20 cellular contexts compared by ENCODE assay signal in the genomic region with DNA sequence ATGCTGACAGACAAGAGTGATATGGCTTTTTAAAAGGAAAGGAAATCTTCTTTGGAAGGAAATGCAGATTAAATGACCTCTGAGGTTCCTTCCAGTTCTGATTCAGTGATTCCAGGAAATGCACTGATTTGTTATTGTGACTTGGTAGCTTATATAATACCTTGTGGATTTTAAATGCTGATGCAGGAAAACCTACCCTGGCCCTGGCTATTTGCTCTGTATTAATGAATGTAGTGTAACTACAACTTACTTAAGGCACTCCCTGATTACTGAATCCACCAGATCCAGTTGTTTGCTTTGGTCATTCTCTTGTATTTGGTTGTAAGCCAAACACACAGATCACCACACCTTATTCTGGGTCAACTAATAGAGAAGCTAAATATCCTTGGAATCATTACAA.
DNase-seq lines count a peak whose midpoint lies in the region; ATAC-seq, FAIRE-seq and TF ChIP-seq lines count a peak whose summit lies in the region.
"Had no signal": no experiment of that assay in that cellular context is flagged by ENCODE, and none has a peak within 500 bp of the region (broad histone marks: within the 10 kb centered on the region; RNA-seq: fewer than 3 reads in every experiment).

No MANE protein-coding gene starts in this region.

- TF ChIP-seq EP300 in A549 (IDR thresholded peaks at IDR 0.05) (no peak), K562 (IDR thresholded peaks at IDR 0.05; ENCODE audit: low read length) (no peak), tibial nerve (IDR thresholded peaks at IDR 0.05) (no peak)

- TF ChIP-seq RAD21 in A549 (conservative IDR thresholded peaks at IDR 0.05 in 1 of 2, IDR thresholded peaks at IDR 0.05 in 1 of 2) (no peak), K562 (CRISPR knock-in tag; conservative IDR thresholded peaks at IDR 0.05 in 1 of 2, IDR thresholded peaks at IDR 0.05 in 1 of 2) (no peak)

- CTCF ChIA-PET in A549 (lab: Yijun Ruan, JAX) (interaction anchor here (1.3 kb wide), 1 partner anchor 312 kb away, joined by 3 read pairs; no protein-coding TSS in a partner anchor), K562 (lab: Yijun Ruan, JAX; ENCODE audit: low intra/inter-chr PET ratio) (no interaction called here)
- CTCF ChIA-PET in CD4-positive, alpha-beta memory T cell (lab: Charles Lee; ENCODE audit: partially characterized antibody), result no interaction called here

- H3K36me3 Mint-ChIP-seq in CD4-positive, alpha-beta memory T cell, result no peaks in the 10 kb centered on the region
- H3K36me3 Mint-ChIP-seq: CD8-positive, alpha-beta memory T cell had no signal

- no peak for FAIRE-seq in A549 (lab: Jason Lieb, UNC)
- FAIRE-seq in K562 (lab: Jason Lieb, UNC), result no peak
- FAIRE-seq: GM12878, GM19239, H1 had no signal

- peaks cover 0 to 8% (median 2%) of the 10 kb centered on the region in 8 donors for H3K9me3 Mint-ChIP-seq in CD4-positive, alpha-beta memory T cell

- H3K4me1 ChIP-seq in A549 (no peaks in the 10 kb centered on the region), K562 (replicated peaks in 1 of 2; ENCODE audit: control insufficient read depth in 2 of 2, insufficient read depth in 2 of 2, low read length in 2 of 2) (no peaks in the 10 kb centered on the region), hepatocyte (ENCODE audit: insufficient read depth) (peaks cover 5% of the 10 kb centered on the region), smooth muscle cell (ENCODE audit: low read depth) (no peaks in the 10 kb centered on the region), tibial nerve (peaks cover 0 to 15% (median 0%) of the 10 kb centered on the region in 4 donors)
- H3K4me1 ChIP-seq in CD4-positive, alpha-beta memory T cell (ENCODE audit: insufficient read depth, low read length), result no peaks in the 10 kb centered on the region
- H3K4me1 ChIP-seq: BLaER1 treated with 17β-estradiol and CSF1 and Interleukin-3, amounts not matched to agents 10 nM and 100 nM had no signal

- H3K4me2 ChIP-seq in A549, result no peak overlapping the region
- H3K4me2 ChIP-seq in K562 (ENCODE audit: insufficient read depth, low read length), result no peak overlapping the region
- H3K4me2 ChIP-seq in hepatocyte, result peak overlapping the region; percentile 30
- peak overlapping the region; percentile 63 for H3K4me2 ChIP-seq in smooth muscle cell
- H3K4me2 ChIP-seq: BLaER1 treated with 17β-estradiol and CSF1 and Interleukin-3, amounts not matched to agents 10 nM and 100 nM had no signal

- no peak overlapping the region for H2AFZ ChIP-seq in K562 (ENCODE audit: low read depth, low read length)
- H2AFZ ChIP-seq in hepatocyte, result no peak overlapping the region
- H2AFZ ChIP-seq in smooth muscle cell (ENCODE audit: low read depth), result no peak overlapping the region

- H3K9ac ChIP-seq in K562 (ENCODE audit: insufficient read depth in 1 of 2, low read depth in 2 of 2, low read length in 2 of 2) (no peak overlapping the region), smooth muscle cell (ENCODE audit: low read depth) (no peak overlapping the region)
- H3K9ac ChIP-seq: BLaER1 treated with 17β-estradiol and CSF1 and Interleukin-3, amounts not matched to agents 10 nM and 100 nM had no signal

- no peak overlapping the region for H3K27ac ChIP-seq in A549
- H3K27ac ChIP-seq in K562 (ENCODE audit: extremely low read depth, low read depth, low read length), result no peak overlapping the region
- H3K27ac ChIP-seq in hepatocyte, result peak overlapping the region; percentile 77
- H3K27ac ChIP-seq in smooth muscle cell (ENCODE audit: low read depth), result no peak overlapping the region
- H3K27ac ChIP-seq in CD4-positive, alpha-beta memory T cell (ENCODE audit: low read depth, low read length), result no peak overlapping the region
- H3K27ac ChIP-seq in tibial nerve, result no peak overlapping the region
- H3K27ac ChIP-seq: BLaER1 treated with 17β-estradiol and CSF1 and Interleukin-3, amounts not matched to agents 10 nM and 100 nM had no signal

- H3K27ac Mint-ChIP-seq in CD4-positive, alpha-beta memory T cell, result no peak overlapping the region
- H3K27ac Mint-ChIP-seq: B cell; CD8-positive, alpha-beta memory T cell; H9 had no signal

- no peak for DNase-seq in A549 (ENCODE audit: low read depth in 1 of 2, low spot score in 1 of 2)
- no peak for DNase-seq in K562 (ENCODE audit: extremely low read depth in 1 of 4, low spot score in 3 of 4)
- DNase-seq in hepatocyte (ENCODE audit: low spot score), result no peak
- DNase-seq in smooth muscle cell (lab: John Stamatoyannopoulos, UW; ENCODE audit: unreplicated experiment), result no peak
- DNase-seq in CD4-positive, alpha-beta memory T cell, result no peak
- no peak for DNase-seq in NCI-H82 treated with DMSO at 0.1 percent for 48 hours (lab: John Stamatoyannopoulos, UW; ENCODE audit: unreplicated experiment)
- no peak for DNase-seq in tibial nerve (ENCODE audit: low spot score in 2 of 2)
- DNase-seq: 8988T; CD8-positive, alpha-beta memory T cell; COR-L47; DMS 273 treated with DMSO at 0.1 percent for 48 hours; DMS53; DND-41; EL; H9 had no signal

- H3K27me3 Mint-ChIP-seq in CD4-positive, alpha-beta memory T cell, result peaks cover 2% of the 10 kb centered on the region in 2 donors

- H3K36me3 ChIP-seq in K562 (ENCODE audit: control insufficient read depth, insufficient read depth, low read length), result no peaks in the 10 kb centered on the region
- no peaks in the 10 kb centered on the region for H3K36me3 ChIP-seq in hepatocyte (replicated peaks; ENCODE audit: insufficient read depth, low read depth)
- H3K36me3 ChIP-seq in smooth muscle cell (ENCODE audit: low read depth), result no peaks in the 10 kb centered on the region
- no peaks in the 10 kb centered on the region for H3K36me3 ChIP-seq in CD4-positive, alpha-beta memory T cell (ENCODE audit: insufficient read depth, low read length)
- H3K36me3 ChIP-seq in tibial nerve, result no peaks in the 10 kb centered on the region
- H3K36me3 ChIP-seq: BLaER1 treated with 17β-estradiol and CSF1 and Interleukin-3, amounts not matched to agents 10 nM and 100 nM had no signal

- no TSS peak for BruUV-seq in K562 (replicated peaks; lab: Mats Ljungman, UMichigan)

- ATAC-seq in A549 (no peak), K562 (no peak)
- ATAC-seq: GM12878 had no signal

- no peaks in the 10 kb centered on the region for H3K27me3 ChIP-seq in K562 (ENCODE audit: control insufficient read depth in 2 of 2, insufficient read depth in 2 of 2, low read length in 2 of 2)
- H3K27me3 ChIP-seq in hepatocyte, result no peaks in the 10 kb centered on the region
- H3K27me3 ChIP-seq in smooth muscle cell (ENCODE audit: low read depth), result no peaks in the 10 kb centered on the region
- no peaks in the 10 kb centered on the region for H3K27me3 ChIP-seq in CD4-positive, alpha-beta memory T cell (ENCODE audit: insufficient read depth, low read length)
- H3K27me3 ChIP-seq in tibial nerve, result no peaks in the 10 kb centered on the region
- H3K27me3 ChIP-seq: BLaER1 treated with 17β-estradiol and CSF1 and Interleukin-3, amounts not matched to agents 10 nM and 100 nM had no signal

- POLR2A ChIA-PET in A549 (lab: Yijun Ruan, JAX), result no interaction called here
- POLR2A ChIA-PET in K562 (lab: Yijun Ruan, JAX), result interaction anchor here (0.7 kb wide), 1 partner anchor 1910 kb away, joined by 3 read pairs; no protein-coding TSS in a partner anchor
- POLR2A ChIA-PET in CD4-positive, alpha-beta memory T cell (lab: Charles Lee; ENCODE audit: partially characterized antibody), result no interaction called here

- TF ChIP-seq POLR2A in A549 (IDR thresholded peaks at IDR 0.05; ENCODE audit: low read length) (no peak), K562 (conservative IDR thresholded peaks at IDR 0.05) (no peak), tibial nerve (IDR thresholded peaks at IDR 0.05) (no peak)

- no peak for TF ChIP-seq CTCF in A549 (IDR thresholded peaks at IDR 0.05)
- no peak for TF ChIP-seq CTCF in K562 (IDR thresholded peaks at IDR 0.05 in 2 of 3, conservative IDR thresholded peaks at IDR 0.05 in 1 of 3; ENCODE audit: insufficient read depth in 2 of 3, low read depth in 1 of 3, low read length in 3 of 3)
- no peak for TF ChIP-seq CTCF in hepatocyte (IDR thresholded peaks at IDR 0.05; ENCODE audit: poor library complexity)
- TF ChIP-seq CTCF in smooth muscle cell (IDR thresholded peaks at IDR 0.05; ENCODE audit: borderline replicate concordance, insufficient read depth, poor library complexity, severe bottlenecking), result no peak
- no peak for TF ChIP-seq CTCF in tibial nerve (IDR thresholded peaks at IDR 0.05)

- H3K79me2 ChIP-seq in K562 (ENCODE audit: control insufficient read depth, insufficient read depth, low read length) (no peaks in the 10 kb centered on the region), hepatocyte (no peaks in the 10 kb centered on the region), smooth muscle cell (ENCODE audit: low read depth) (no peaks in the 10 kb centered on the region)

- H3K9me1 ChIP-seq in K562 (ENCODE audit: control insufficient read depth, insufficient read depth, low read length), result no peaks in the 10 kb centered on the region

- H3K4me3 ChIP-seq in A549, result no peak overlapping the region
- no peak overlapping the region for H3K4me3 ChIP-seq in K562
- no peak overlapping the region for H3K4me3 ChIP-seq in hepatocyte
- H3K4me3 ChIP-seq in smooth muscle cell, result no peak overlapping the region
- no peak overlapping the region for H3K4me3 ChIP-seq in CD4-positive, alpha-beta memory T cell (ENCODE audit: low read length in 2 of 2)
- no peak overlapping the region for H3K4me3 ChIP-seq in tibial nerve
- H3K4me3 ChIP-seq: BLaER1 treated with 17β-estradiol and CSF1 and Interleukin-3, amounts not matched to agents 10 nM and 100 nM; GM12878 had no signal

- H3K4me1 Mint-ChIP-seq in CD4-positive, alpha-beta memory T cell, result no peaks in the 10 kb centered on the region
- H3K4me1 Mint-ChIP-seq: B cell; CD8-positive, alpha-beta memory T cell; H9 had no signal

- intact Hi-C loops in K562 (cut with micrococcal nuclease), result no loop called here
- intact Hi-C loops in CD4-positive, alpha-beta memory T cell (cut with micrococcal nuclease), result no loop called here

- H3K9me2 ChIP-seq in hepatocyte (replicated peaks; ENCODE audit: insufficient read depth), result no peaks in the 10 kb centered on the region

- H3K9me3 ChIP-seq in A549 (peaks cover 4% of the 10 kb centered on the region; the same call in 1 of the 3 replicates), K562 (replicated peaks; ENCODE audit: control insufficient read depth, insufficient read depth, low read depth, low read length) (no peaks in the 10 kb centered on the region), hepatocyte (ENCODE audit: low read depth) (no peaks in the 10 kb centered on the region), smooth muscle cell (replicated peaks; ENCODE audit: low read depth) (no peaks in the 10 kb centered on the region), tibial nerve (no peaks in the 10 kb centered on the region)
- no peaks in the 10 kb centered on the region for H3K9me3 ChIP-seq in CD4-positive, alpha-beta memory T cell (ENCODE audit: control insufficient read depth in 1 of 2, low read length in 2 of 2)

- H3F3A ChIP-seq in smooth muscle cell (ENCODE audit: low read depth), result no peaks in the 10 kb centered on the region

- H4K20me1 ChIP-seq in K562 (replicated peaks; ENCODE audit: control insufficient read depth, insufficient read depth, low read length) (no peaks in the 10 kb centered on the region), hepatocyte (ENCODE audit: insufficient read depth, poor library complexity, severe bottlenecking) (no peaks in the 10 kb centered on the region), smooth muscle cell (ENCODE audit: low read depth) (peaks cover 11% of the 10 kb centered on the region)
- H4K20me1 ChIP-seq: BLaER1 treated with 17β-estradiol and CSF1 and Interleukin-3, amounts not matched to agents 10 nM and 100 nM had no signal

- H3K4me3 Mint-ChIP-seq in CD4-positive, alpha-beta memory T cell, result no peak overlapping the region
- H3K4me3 Mint-ChIP-seq: B cell; CD8-positive, alpha-beta memory T cell; H9 had no signal

- in situ Hi-C loops in K562 (cut with MboI), result no loop called here

Comparison
In these comparisons a context has a peak if more than half of its experiments do, and no peak if none do; other contexts are left out.
1. H3K4me2 ChIP-seq: peak in hepatocyte (single experiment) and smooth muscle cell (single experiment); none in A549 (single experiment) and K562 (single experiment).